Comparison of ENCODE assay signal across 29 cellular contexts in genomic region chr13:46562581-46562980, GRCh38.
"Had no signal": no experiment of that assay in that cellular context is flagged by ENCODE, and none has a peak within 500 bp of the region (broad histone marks: within the 10 kb centered on the region; RNA-seq: fewer than 3 reads in every experiment).

No MANE protein-coding gene starts in this region.

- H3K9me3 Mint-ChIP-seq: activated B cell treated with CpG ODN at 0.5 μM for 24 hours; activated CD4-positive, alpha-beta memory T cell treated with anti-CD3 and anti-CD28 coated beads for 36 hours; activated naive CD8-positive, alpha-beta T cell treated with anti-CD3 and anti-CD28 coated beads for 36 hours had no signal

- H3K27me3 ChIP-seq: brain microvascular endothelial cell had no signal

- H3K27ac ChIP-seq: brain microvascular endothelial cell had no signal

- DNase-seq: activated B cell treated with CpG ODN at 0.5 μM for 24 hours; activated CD4-positive, alpha-beta memory T cell treated with anti-CD3 and anti-CD28 coated beads for 36 hours; activated CD4-positive, alpha-beta T cell treated with anti-CD3 and anti-CD28 coated beads for 4 hours; activated CD4-positive, alpha-beta T cell treated with anti-CD3 and anti-CD28 coated beads, Interleukin-2, amount 50 U/mL, for 1 hour; activated CD4-positive, CD25-positive, alpha-beta regulatory T cell treated with anti-CD3 and anti-CD28 coated beads, Interleukin-2, amount 50 U/mL, for 72 hours; activated CD8-positive, alpha-beta memory T cell treated with anti-CD3 and anti-CD28 coated beads, Interleukin-2, amount 50 U/mL, for 48 hours; activated effector memory CD4-positive, alpha-beta T cell treated with Interleukin-2 at 50 U/mL for 16 hours; activated naive CD4-positive, alpha-beta T cell; activated naive CD4-positive, alpha-beta T cell treated with anti-CD3 and anti-CD28 coated beads, Interleukin-2, amount 50 U/mL, for 16 hours; activated naive CD8-positive, alpha-beta T cell treated with anti-CD3 and anti-CD28 coated beads for 36 hours; activated T-cell treated with anti-CD3 and anti-CD28 coated beads, Interleukin-2, amount 50 U/mL, for 48 hours; amniotic stem cell; aorta; brain microvascular endothelial cell; central memory CD4-positive, alpha-beta T cell; MM.1S; MV-4-11; NCI-H1092; NCI-H1436 treated with DMSO at 0.1 percent for 48 hours; NCI-H1694 treated with DMSO at 0.1 percent for 48 hours; NCI-H2029; NCI-H345; NCI-H524 treated with DMSO at 0.1 percent for 48 hours; NK-92 treated with Interleukin-12 subunit alpha and Interleukin-12 subunit beta, amount 100 ng/mL, for 24 hours; Right ventricle myocardium superior; SW 1271; T-helper 1 cell; T-helper 2 cell; T-helper 9 cell had no signal

- H3K36me3 ChIP-seq: brain microvascular endothelial cell had no signal

- H3K4me3 Mint-ChIP-seq: activated B cell treated with CpG ODN at 0.5 μM for 24 hours; activated CD4-positive, alpha-beta memory T cell treated with anti-CD3 and anti-CD28 coated beads for 36 hours; activated naive CD8-positive, alpha-beta T cell treated with anti-CD3 and anti-CD28 coated beads for 36 hours had no signal

- H3K27me3 Mint-ChIP-seq: activated B cell treated with CpG ODN at 0.5 μM for 24 hours; activated CD4-positive, alpha-beta memory T cell treated with anti-CD3 and anti-CD28 coated beads for 36 hours; activated naive CD8-positive, alpha-beta T cell treated with anti-CD3 and anti-CD28 coated beads for 36 hours had no signal

- H3K27ac Mint-ChIP-seq: activated B cell treated with CpG ODN at 0.5 μM for 24 hours; activated CD4-positive, alpha-beta memory T cell treated with anti-CD3 and anti-CD28 coated beads for 36 hours; activated naive CD8-positive, alpha-beta T cell treated with anti-CD3 and anti-CD28 coated beads for 36 hours had no signal

- H3K36me3 Mint-ChIP-seq: activated CD4-positive, alpha-beta memory T cell treated with anti-CD3 and anti-CD28 coated beads for 36 hours had no signal
